In genomic region chr2:65033178-65033577, GRCh38 we compare ENCODE assay signal across 10 cellular contexts. TPM values are rescaled to one million over a fixed set of nuclear protein-coding genes. Genes with fewer than 3 reads are reported as not detected.
DNase-seq lines count a peak whose midpoint lies in the region; ATAC-seq and TF ChIP-seq lines count a peak whose summit lies in the region.
"Had no signal": no experiment of that assay in that cellular context is flagged by ENCODE, and none has a peak within 500 bp of the region (broad histone marks: within the 10 kb centered on the region; RNA-seq: fewer than 3 reads in every experiment).

No MANE protein-coding gene starts in this region.

- H3K27ac Mint-ChIP-seq in activated CD4-positive, alpha-beta memory T cell treated with anti-CD3 and anti-CD28 coated beads for 36 hours: no peak overlapping the region
- H3K27ac Mint-ChIP-seq in activated CD4-positive, alpha-beta memory T cell treated with anti-CD3 and anti-CD28 coated beads, Interleukin-2, amount 10 ng/mL, durations not matched to agents 7 days and 5 days: no peak overlapping the region
- H3K27ac Mint-ChIP-seq in activated CD8-positive, alpha-beta T cell treated with anti-CD3 and anti-CD28 coated beads for 36 hours: no peak overlapping the region
- H3K27ac Mint-ChIP-seq in neural progenitor cell (no peak overlapping the region), Caco-2 (ENCODE audit: unreplicated experiment) (no peak overlapping the region)
- H3K27ac Mint-ChIP-seq: nephron had no signal

- H4K20me1 ChIP-seq in MM.1S (ENCODE audit: insufficient read depth, low read length): no peaks in the 10 kb centered on the region
- H4K20me1 ChIP-seq in neural progenitor cell (ENCODE audit: low read depth): no peaks in the 10 kb centered on the region

- peak; percentile 25 for DNase-seq in activated CD4-positive, alpha-beta memory T cell treated with anti-CD3 and anti-CD28 coated beads for 36 hours
- DNase-seq in activated CD4-positive, alpha-beta memory T cell treated with anti-CD3 and anti-CD28 coated beads, Interleukin-2, amount 10 ng/mL, durations not matched to agents 7 days and 5 days: no peak
- DNase-seq in MM.1S: peak; percentile 66
- peak; percentile 25 for DNase-seq in activated CD8-positive, alpha-beta T cell treated with anti-CD3 and anti-CD28 coated beads for 36 hours
- no peak for DNase-seq in neural progenitor cell (ENCODE audit: low spot score)
- no peak for DNase-seq in H4 (ENCODE audit: low spot score)
- DNase-seq in Caco-2: no peak
- DNase-seq: NK-92 treated with Interleukin-12 subunit alpha and Interleukin-12 subunit beta, amount 100 ng/mL, for 24 hours had no signal

- CTCF ChIA-PET in activated CD4-positive, alpha-beta memory T cell treated with anti-CD3 and anti-CD28 coated beads for 36 hours (lab: Charles Lee): interaction anchor here (2.0 to 14.0 kb wide), 2 partner anchors 55 to 114 kb away, joined by 5 to 232 read pairs; no protein-coding TSS in a partner anchor
- CTCF ChIA-PET in activated CD4-positive, alpha-beta memory T cell treated with anti-CD3 and anti-CD28 coated beads, Interleukin-2, amount 10 ng/mL, durations not matched to agents 7 days and 5 days (lab: Charles Lee): interaction anchor here (0.7 to 6.2 kb wide), 11 partner anchors 10 to 173 kb away, joined by 3 to 53 read pairs (median 4); partner anchors contain the start of gene CEP68
- CTCF ChIA-PET in activated CD8-positive, alpha-beta T cell treated with anti-CD3 and anti-CD28 coated beads for 36 hours (lab: Charles Lee): interaction anchor here (1.3 to 19.6 kb wide), 3 partner anchors 22 to 113 kb away, joined by 3 to 237 read pairs (median 3); no protein-coding TSS in a partner anchor
- CTCF ChIA-PET in Caco-2 (lab: Charles Lee): interaction anchor here (0.6 to 1.7 kb wide), 6 partner anchors 70 to 410 kb away, joined by 3 to 25 read pairs (median 4); no protein-coding TSS in a partner anchor

- no peaks in the 10 kb centered on the region for H3K36me3 Mint-ChIP-seq in activated CD4-positive, alpha-beta memory T cell treated with anti-CD3 and anti-CD28 coated beads for 36 hours
- no peaks in the 10 kb centered on the region for H3K36me3 Mint-ChIP-seq in activated CD4-positive, alpha-beta memory T cell treated with anti-CD3 and anti-CD28 coated beads, Interleukin-2, amount 10 ng/mL, durations not matched to agents 7 days and 5 days (ENCODE audit: low read depth)
- no peaks in the 10 kb centered on the region for H3K36me3 Mint-ChIP-seq in activated CD8-positive, alpha-beta T cell treated with anti-CD3 and anti-CD28 coated beads for 36 hours (ENCODE audit: low read depth)
- peaks cover 1% of the 10 kb centered on the region for H3K36me3 Mint-ChIP-seq in neural progenitor cell
- H3K36me3 Mint-ChIP-seq in Caco-2 (ENCODE audit: insufficient read depth, unreplicated experiment): peaks cover 6% of the 10 kb centered on the region

- H3K9me3 Mint-ChIP-seq in activated CD4-positive, alpha-beta memory T cell treated with anti-CD3 and anti-CD28 coated beads for 36 hours: no peaks in the 10 kb centered on the region
- no peaks in the 10 kb centered on the region for H3K9me3 Mint-ChIP-seq in activated CD4-positive, alpha-beta memory T cell treated with anti-CD3 and anti-CD28 coated beads, Interleukin-2, amount 10 ng/mL, durations not matched to agents 7 days and 5 days
- H3K9me3 Mint-ChIP-seq in activated CD8-positive, alpha-beta T cell treated with anti-CD3 and anti-CD28 coated beads for 36 hours: no peaks in the 10 kb centered on the region
- H3K9me3 Mint-ChIP-seq in neural progenitor cell (no peaks in the 10 kb centered on the region), Caco-2 (ENCODE audit: unreplicated experiment) (no peaks in the 10 kb centered on the region)
- H3K9me3 Mint-ChIP-seq: nephron had no signal

- no peaks in the 10 kb centered on the region for H3K27me3 Mint-ChIP-seq in activated CD4-positive, alpha-beta memory T cell treated with anti-CD3 and anti-CD28 coated beads for 36 hours
- H3K27me3 Mint-ChIP-seq in activated CD4-positive, alpha-beta memory T cell treated with anti-CD3 and anti-CD28 coated beads, Interleukin-2, amount 10 ng/mL, durations not matched to agents 7 days and 5 days: no peaks in the 10 kb centered on the region
- H3K27me3 Mint-ChIP-seq in activated CD8-positive, alpha-beta T cell treated with anti-CD3 and anti-CD28 coated beads for 36 hours: no peaks in the 10 kb centered on the region
- H3K27me3 Mint-ChIP-seq in neural progenitor cell (ENCODE audit: insufficient read depth, low read depth) (peaks cover 2% of the 10 kb centered on the region), Caco-2 (ENCODE audit: insufficient read depth, unreplicated experiment) (no peaks in the 10 kb centered on the region)

- peaks cover 42% of the 10 kb centered on the region for H3F3A ChIP-seq in MM.1S (ENCODE audit: insufficient read depth, low read length)
- no peaks in the 10 kb centered on the region for H3F3A ChIP-seq in neural progenitor cell (ENCODE audit: low read depth)

- H3K4me3 ChIP-seq in MM.1S (ENCODE audit: low read length) (no peak overlapping the region), neural progenitor cell (no peak overlapping the region), Caco-2 (ENCODE audit: low read depth, low read length) (no peak overlapping the region)

- H3K9ac ChIP-seq in MM.1S (ENCODE audit: low read length) (peak overlapping the region; percentile 0; the same call in 1 of the 2 replicates), neural progenitor cell (no peak overlapping the region)

- TF ChIP-seq CTCF in MM.1S (IDR thresholded peaks at IDR 0.05; ENCODE audit: low read length) (peak; percentile 42), neural progenitor cell (IDR thresholded peaks at IDR 0.05) (peak; percentile 8), Caco-2 (IDR thresholded peaks at IDR 0.05; ENCODE audit: insufficient read depth in 1 of 2, low read depth in 1 of 2, low read length in 1 of 2, severe bottlenecking in 1 of 2, unreplicated experiment in 1 of 2) (no peak)
- peak; percentile 13 for TF ChIP-seq CTCF in activated CD8-positive, alpha-beta T cell treated with anti-CD3 and anti-CD28 coated beads for 36 hours (IDR thresholded peaks at IDR 0.05)

- no TSS peak for BruUV-seq in Caco-2 (replicated peaks; lab: Mats Ljungman, UMichigan)

- H3K36me3 ChIP-seq in MM.1S (replicated peaks; ENCODE audit: insufficient read depth, low read length): no peaks in the 10 kb centered on the region
- H3K36me3 ChIP-seq in neural progenitor cell: no peaks in the 10 kb centered on the region
- no peaks in the 10 kb centered on the region; the same call in 1 of the 2 replicates for H3K36me3 ChIP-seq in Caco-2 (ENCODE audit: control insufficient read depth, insufficient read depth, low read length)

- no peak overlapping the region for H3K4me3 Mint-ChIP-seq in activated CD4-positive, alpha-beta memory T cell treated with anti-CD3 and anti-CD28 coated beads for 36 hours
- no peak overlapping the region for H3K4me3 Mint-ChIP-seq in activated CD4-positive, alpha-beta memory T cell treated with anti-CD3 and anti-CD28 coated beads, Interleukin-2, amount 10 ng/mL, durations not matched to agents 7 days and 5 days
- H3K4me3 Mint-ChIP-seq in activated CD8-positive, alpha-beta T cell treated with anti-CD3 and anti-CD28 coated beads for 36 hours: no peak overlapping the region
- no peak overlapping the region for H3K4me3 Mint-ChIP-seq in neural progenitor cell
- no peak overlapping the region for H3K4me3 Mint-ChIP-seq in Caco-2 (ENCODE audit: unreplicated experiment)
- H3K4me3 Mint-ChIP-seq: nephron had no signal

- H3K4me2 ChIP-seq in MM.1S (ENCODE audit: low read depth, low read length): peak overlapping the region; percentile 12
- H3K4me2 ChIP-seq in neural progenitor cell: no peak overlapping the region

- no peak for ATAC-seq in activated CD8-positive, alpha-beta T cell treated with anti-CD3 and anti-CD28 coated beads for 36 hours
- ATAC-seq in HG02763 (IDR thresholded peaks at IDR 0.05; ENCODE audit: unreplicated experiment): no peak

- H3K4me1 Mint-ChIP-seq in activated CD4-positive, alpha-beta memory T cell treated with anti-CD3 and anti-CD28 coated beads for 36 hours (ENCODE audit: low read depth): peaks cover 23% of the 10 kb centered on the region
- peaks cover 23% of the 10 kb centered on the region for H3K4me1 Mint-ChIP-seq in activated CD4-positive, alpha-beta memory T cell treated with anti-CD3 and anti-CD28 coated beads, Interleukin-2, amount 10 ng/mL, durations not matched to agents 7 days and 5 days
- H3K4me1 Mint-ChIP-seq in activated CD8-positive, alpha-beta T cell treated with anti-CD3 and anti-CD28 coated beads for 36 hours (ENCODE audit: low read depth): peaks cover 23% of the 10 kb centered on the region
- H3K4me1 Mint-ChIP-seq in neural progenitor cell: peaks cover 4% of the 10 kb centered on the region
- H3K4me1 Mint-ChIP-seq in Caco-2 (ENCODE audit: low read depth, unreplicated experiment): peaks cover 21% of the 10 kb centered on the region

- H3K27ac ChIP-seq in MM.1S (ENCODE audit: low read length) (peak overlapping the region; percentile 99; the same call in 1 of the 2 replicates), neural progenitor cell (no peak overlapping the region)

- H3K9me3 ChIP-seq in MM.1S (replicated peaks; ENCODE audit: insufficient read depth, low read length): no peaks in the 10 kb centered on the region
- no peaks in the 10 kb centered on the region for H3K9me3 ChIP-seq in neural progenitor cell (ENCODE audit: low read depth)
- H3K9me3 ChIP-seq in Caco-2: no peaks in the 10 kb centered on the region

- H3K27me3 ChIP-seq in MM.1S (replicated peaks; ENCODE audit: insufficient read depth, low read length) (no peaks in the 10 kb centered on the region), neural progenitor cell (no peaks in the 10 kb centered on the region), Caco-2 (replicated peaks; ENCODE audit: control insufficient read depth, insufficient read depth, low read length) (no peaks in the 10 kb centered on the region)

- POLR2A ChIA-PET in activated CD4-positive, alpha-beta memory T cell treated with anti-CD3 and anti-CD28 coated beads for 36 hours (lab: Charles Lee): no interaction called here
- POLR2A ChIA-PET in activated CD4-positive, alpha-beta memory T cell treated with anti-CD3 and anti-CD28 coated beads, Interleukin-2, amount 10 ng/mL, durations not matched to agents 7 days and 5 days (lab: Charles Lee): interaction anchor here (0.6 to 1.3 kb wide), 3 partner anchors 22 to 194 kb away, joined by 3 to 5 read pairs (median 3); partner anchors contain the start of gene ACTR2
- POLR2A ChIA-PET in activated CD8-positive, alpha-beta T cell treated with anti-CD3 and anti-CD28 coated beads for 36 hours (lab: Charles Lee): interaction anchor here (0.6 kb wide), 1 partner anchor 13 kb away, joined by 4 read pairs; no protein-coding TSS in a partner anchor
- POLR2A ChIA-PET in Caco-2 (lab: Charles Lee): interaction anchor here (0.7 kb wide), 1 partner anchor 36 kb away, joined by 5 read pairs; no protein-coding TSS in a partner anchor

- H3K79me2 ChIP-seq in MM.1S (ENCODE audit: low read length): peaks cover 35% of the 10 kb centered on the region
- H3K79me2 ChIP-seq in neural progenitor cell (ENCODE audit: low read depth): no peaks in the 10 kb centered on the region

- H3K4me1 ChIP-seq in MM.1S (ENCODE audit: low read length) (peaks cover 40% of the 10 kb centered on the region), neural progenitor cell (peaks cover 9% of the 10 kb centered on the region), Caco-2 (peaks cover 17% of the 10 kb centered on the region)

- no peaks in the 10 kb centered on the region for H3K9me2 ChIP-seq in MM.1S (replicated peaks; ENCODE audit: insufficient read depth, low read length)

- intact Hi-C loops in activated CD4-positive, alpha-beta memory T cell treated with anti-CD3 and anti-CD28 coated beads for 36 hours (cut with micrococcal nuclease): loop anchor here (1.0 to 2.0 kb wide), 2 partner anchors 44 to 116 kb away; partner anchors contain the start of gene SLC1A4
- intact Hi-C loops in activated CD8-positive, alpha-beta T cell treated with anti-CD3 and anti-CD28 coated beads for 36 hours (cut with micrococcal nuclease): loop anchor here (2.0 kb wide), 1 partner anchor 114 kb away; no protein-coding TSS in a partner anchor
- intact Hi-C loops in Caco-2 (cut with micrococcal nuclease; ENCODE audit: unreplicated experiment): loop anchor here (1.0 to 5.0 kb wide), 2 partner anchors 46 to 116 kb away; partner anchors contain the start of gene SLC1A4

- H2AFZ ChIP-seq in MM.1S (ENCODE audit: low read length) (no peak overlapping the region), neural progenitor cell (replicated peaks) (no peak overlapping the region)

RNA-seq across cellular contexts. Expression of gene CEP68, which starts 23.0 kb away (rescaled TPM):
- total RNA-seq in activated CD4-positive, alpha-beta memory T cell treated with anti-CD3 and anti-CD28 coated beads for 36 hours: 1 to 10 TPM; 6.6 to 8.0 TPM
- 10 to 100 TPM; 12.8 to 13.3 TPM for total RNA-seq in activated CD4-positive, alpha-beta memory T cell treated with anti-CD3 and anti-CD28 coated beads, Interleukin-2, amount 10 ng/mL, durations not matched to agents 7 days and 5 days
- 1 to 10 TPM; 6.0 to 6.3 TPM for total RNA-seq in activated CD8-positive, alpha-beta T cell treated with anti-CD3 and anti-CD28 coated beads for 36 hours
- total RNA-seq in neural progenitor cell (ENCODE audit: low replicate concordance) (33.3 and 36.2 TPM in 2 replicates), Caco-2 (2022) (12.9 and 14.0 TPM in 2 replicates)
- total RNA-seq in H4 (2014; rRNA removed; shearing (Covaris generic)): 5.4 and 6.1 TPM in 2 replicates

RNA-seq across cellular contexts. Expression of gene SLC1A4, which starts 44.0 kb away (rescaled TPM):
- 10 to 100 TPM; 15.9 TPM for total RNA-seq in activated CD4-positive, alpha-beta memory T cell treated with anti-CD3 and anti-CD28 coated beads for 36 hours
- 10 to 100 TPM; 75.1 to 79.7 TPM for total RNA-seq in activated CD4-positive, alpha-beta memory T cell treated with anti-CD3 and anti-CD28 coated beads, Interleukin-2, amount 10 ng/mL, durations not matched to agents 7 days and 5 days
- total RNA-seq in activated CD8-positive, alpha-beta T cell treated with anti-CD3 and anti-CD28 coated beads for 36 hours: 10 to 100 TPM; 14.6 to 14.9 TPM
- total RNA-seq in neural progenitor cell (ENCODE audit: low replicate concordance): 1.3 and 1.8 TPM in 2 replicates
- total RNA-seq in H4 (2014; rRNA removed; shearing (Covaris generic)): 27.0 and 30.1 TPM in 2 replicates
- 28.6 and 35.0 TPM in 2 replicates for total RNA-seq in Caco-2 (2022)

Comparison
In these comparisons a context has a peak if more than half of its experiments do, and no peak if none do; other contexts are left out.
1. DNase-seq: peak in activated CD4-positive, alpha-beta memory T cell treated with anti-CD3 and anti-CD28 coated beads for 36 hours (single experiment), MM.1S (single experiment) and activated CD8-positive, alpha-beta T cell treated with anti-CD3 and anti-CD28 coated beads for 36 hours (single experiment); none in activated CD4-positive, alpha-beta memory T cell treated with anti-CD3 and anti-CD28 coated beads, Interleukin-2, amount 10 ng/mL, durations not matched to agents 7 days and 5 days (single experiment), neural progenitor cell (single experiment), H4 (single experiment) and Caco-2 (0 of 2).
2. CTCF ChIP-seq: peak in MM.1S (single experiment), activated CD8-positive, alpha-beta T cell treated with anti-CD3 and anti-CD28 coated beads for 36 hours (single experiment) and neural progenitor cell (single experiment); none in Caco-2 (0 of 2).